In genomic region chr22:38314992-38315800, GRCh38 we compare ENCODE assay signal across 7 cellular contexts. TPM values are rescaled to one million over a fixed set of nuclear protein-coding genes. Genes with fewer than 3 reads are reported as not detected.
DNase-seq lines count a peak whose midpoint lies in the region; ATAC-seq and TF ChIP-seq lines count a peak whose summit lies in the region.

No MANE protein-coding gene starts in this region.

- peaks cover 74 to 82% of the 10 kb centered on the region in 2 experiments for H3K4me1 Mint-ChIP-seq in H9
- H3K4me1 Mint-ChIP-seq in naive thymus-derived CD4-positive, alpha-beta T cell: peaks cover 46 to 70% (median 61%) of the 10 kb centered on the region in 7 donors

- H3K4me1 ChIP-seq in H9 (ENCODE audit: insufficient read depth, low read length) (peaks cover 10% of the 10 kb centered on the region; the same call in 1 of the 2 replicates), duodenal mucosa (ENCODE audit: control insufficient read depth in 1 of 2, insufficient read depth in 2 of 2, low read length in 2 of 2) (peaks cover 53 to 60% of the 10 kb centered on the region in 2 donors)
- H3K4me1 ChIP-seq in naive thymus-derived CD4-positive, alpha-beta T cell (ENCODE audit: control insufficient read depth in 2 of 2, insufficient read depth in 2 of 2, low read length in 2 of 2): peaks cover 28 to 39% of the 10 kb centered on the region in 2 donors

- no peaks in the 10 kb centered on the region for H3K9me3 ChIP-seq in H9 (ENCODE audit: control insufficient read depth, low read depth, low read length)
- H3K9me3 ChIP-seq in duodenal mucosa (ENCODE audit: control insufficient read depth in 1 of 2, low read length in 2 of 2): no peaks in the 10 kb centered on the region
- no peaks in the 10 kb centered on the region for H3K9me3 ChIP-seq in naive thymus-derived CD4-positive, alpha-beta T cell (ENCODE audit: control insufficient read depth in 2 of 3, low read length in 3 of 3)

- no peak overlapping the region for H2BK12ac ChIP-seq in H9 (ENCODE audit: insufficient read length, low read depth, low read length)

- H3K36me3 ChIP-seq in duodenal mucosa (ENCODE audit: control insufficient read depth in 1 of 2, insufficient read depth in 2 of 2, low read length in 2 of 2): peaks cover 6 to 18% of the 10 kb centered on the region in 2 donors
- peaks cover 0 to 10% (median 0%) of the 10 kb centered on the region in 3 experiments for H3K36me3 ChIP-seq in naive thymus-derived CD4-positive, alpha-beta T cell (ENCODE audit: control insufficient read depth in 2 of 3, insufficient read depth in 3 of 3, low read length in 3 of 3)

- no peak overlapping the region for H2BK15ac ChIP-seq in H9 (ENCODE audit: low read depth, low read length)

- no peaks in the 10 kb centered on the region for H3K27me3 ChIP-seq in H9 (ENCODE audit: insufficient read depth, low read length)
- H3K27me3 ChIP-seq in duodenal mucosa (ENCODE audit: control insufficient read depth in 1 of 2, insufficient read depth in 2 of 2, low read length in 2 of 2): no peaks in the 10 kb centered on the region
- no peaks in the 10 kb centered on the region for H3K27me3 ChIP-seq in naive thymus-derived CD4-positive, alpha-beta T cell (ENCODE audit: control insufficient read depth in 2 of 2, insufficient read depth in 2 of 2, low read length in 2 of 2)

- H4K91ac ChIP-seq in H9 (ENCODE audit: insufficient read length, low read depth, low read length): no peak overlapping the region

- no peak for ATAC-seq in naive thymus-derived CD4-positive, alpha-beta T cell

- H3K79me2 ChIP-seq in H9 (ENCODE audit: insufficient read depth, low read length): peaks cover 60% of the 10 kb centered on the region; the same call in 1 of the 2 replicates

- H3K14ac ChIP-seq in H9 (ENCODE audit: insufficient read depth, low read length): peak overlapping the region; percentile 46; the same call in 1 of the 2 replicates

- H3K27me3 Mint-ChIP-seq in H9 (ENCODE audit: low read depth): no peaks in the 10 kb centered on the region
- H3K27me3 Mint-ChIP-seq in naive thymus-derived CD4-positive, alpha-beta T cell: no peaks in the 10 kb centered on the region

- TF ChIP-seq CTCF in H9 (conservative IDR thresholded peaks at IDR 0.05): no peak

- no peak overlapping the region for H3K23ac ChIP-seq in H9 (ENCODE audit: insufficient read length, low read depth, low read length)

- H3K4me3 Mint-ChIP-seq in H9: peak overlapping the region; percentile 93 to 97
- H3K4me3 Mint-ChIP-seq in naive thymus-derived CD4-positive, alpha-beta T cell: peak overlapping the region; percentile 83 to 92 (median 88)

- H3K23me2 ChIP-seq in H9 (ENCODE audit: insufficient read length, low read depth, low read length, poor library complexity, severe bottlenecking): peaks cover 13% of the 10 kb centered on the region

- H4K8ac ChIP-seq in H9 (replicated peaks; ENCODE audit: insufficient read length, low read depth, low read length): no peak overlapping the region

- no peak overlapping the region for H3K18ac ChIP-seq in H9 (ENCODE audit: insufficient read length, low read depth, low read length)

- peak overlapping the region; percentile 94 to 100 (median 95); a peak in 6 of 7 replicates for H3K27ac Mint-ChIP-seq in H9
- peak overlapping the region; percentile 87 to 97 (median 95) for H3K27ac Mint-ChIP-seq in naive thymus-derived CD4-positive, alpha-beta T cell

- H3K4ac ChIP-seq in H9 (ENCODE audit: low read depth, low read length): no peak overlapping the region

- H2BK20ac ChIP-seq in H9 (ENCODE audit: low read depth, low read length, poor library complexity, severe bottlenecking): no peak overlapping the region

- H3K79me1 ChIP-seq in H9 (ENCODE audit: insufficient read depth, low read depth, low read length, poor library complexity, severe bottlenecking): no peaks in the 10 kb centered on the region

- H2BK120ac ChIP-seq in H9 (ENCODE audit: low read depth, low read length, poor library complexity, severe bottlenecking): no peak overlapping the region

- intact Hi-C loops in naive thymus-derived CD4-positive, alpha-beta T cell (cut with micrococcal nuclease): loop anchor here (5.0 to 10.0 kb wide), 4 partner anchors 37 to 392 kb away; partner anchors contain the start of genes DDX17 (in 1 of the 2), GTPBP1 (in 1 of the 2) and MAFF (in 1 of the 2)

- H2BK5ac ChIP-seq in H9 (ENCODE audit: insufficient read length, low read length): no peak overlapping the region

- H3K56ac ChIP-seq in H9 (ENCODE audit: insufficient read length, low read depth, low read length): no peak overlapping the region

- H3K4me2 ChIP-seq in H9 (ENCODE audit: insufficient read depth, insufficient read length, low read length): peak overlapping the region; percentile 85

- H3K27ac ChIP-seq in H9 (ENCODE audit: insufficient read length, low read depth, low read length) (no peak overlapping the region), duodenal mucosa (ENCODE audit: low read depth, low read length) (peak overlapping the region; percentile 91)
- H3K27ac ChIP-seq in naive thymus-derived CD4-positive, alpha-beta T cell (ENCODE audit: low read depth, low read length): peak overlapping the region; percentile 91

- no CpG with 5 or more reads among the region's 19 CpGs for WGBS in H9 (ENCODE audit: extremely low coverage, insufficient read length, low lambda C conversion rate)

- no peak overlapping the region for H2AFZ ChIP-seq in H9 (ENCODE audit: low read length)

- no peak overlapping the region for H3T11ph ChIP-seq in H9 (ENCODE audit: low read length)

- POLR2A ChIA-PET in naive thymus-derived CD4-positive, alpha-beta T cell (lab: Charles Lee): interaction anchor here (0.8 to 0.9 kb wide), 2 partner anchors 10 to 49 kb away, joined by 3 to 4 read pairs; no protein-coding TSS in a partner anchor

- CTCF ChIA-PET in naive thymus-derived CD4-positive, alpha-beta T cell (lab: Charles Lee): interaction anchor here (1.0 to 1.4 kb wide), 2 partner anchors 9 to 16 kb away, joined by 3 to 4 read pairs; no protein-coding TSS in a partner anchor

- no peak overlapping the region for H4K5ac ChIP-seq in H9 (ENCODE audit: insufficient read length, low read depth, low read length)

- H3K4me3 ChIP-seq in duodenal mucosa (ENCODE audit: low read depth in 1 of 2, low read length in 2 of 2): peak overlapping the region; percentile 59 to 65
- peak overlapping the region; percentile 62 for H3K4me3 ChIP-seq in naive thymus-derived CD4-positive, alpha-beta T cell (ENCODE audit: low read length)

- DNase-seq in H9 (no peak), hippocampal formation (lab: John Stamatoyannopoulos, UW) (no peak), activated gamma-delta T cell (lab: John Stamatoyannopoulos, UW) (no peak)
- DNase-seq in naive thymus-derived CD4-positive, alpha-beta T cell: peak in 6 of 9 donors; percentile 12 to 44 (median 25)
- DNase-seq in NK-92 treated with Interleukin-12 subunit alpha and Interleukin-12 subunit beta, amount 100 ng/mL, for 24 hours (lab: John Stamatoyannopoulos, UW): no peak

- H4K20me1 ChIP-seq in H9 (ENCODE audit: control insufficient read depth, insufficient read depth, insufficient read length): peaks cover 2% of the 10 kb centered on the region

- H3K9me3 Mint-ChIP-seq in H9: no peaks in the 10 kb centered on the region; a peak in 1 of 5 replicates
- H3K9me3 Mint-ChIP-seq in naive thymus-derived CD4-positive, alpha-beta T cell: peaks cover 0 to 5% (median 0%) of the 10 kb centered on the region in 11 donors

- no peak overlapping the region for H2AK5ac ChIP-seq in H9 (ENCODE audit: insufficient read length, low read length)

- H3K9ac ChIP-seq in H9 (ENCODE audit: extremely low read depth, insufficient read length, low read length) (peak overlapping the region; percentile 97), duodenal mucosa (ENCODE audit: low read depth in 1 of 2, low read length in 2 of 2) (peak overlapping the region; percentile 58 to 86)

- peaks cover 21 to 56% (median 39%) of the 10 kb centered on the region in 3 experiments; a peak in 6 of 7 replicates for H3K36me3 Mint-ChIP-seq in H9 (ENCODE audit: insufficient read depth in 1 of 3, low read depth in 3 of 3)
- H3K36me3 Mint-ChIP-seq in naive thymus-derived CD4-positive, alpha-beta T cell: peaks cover 0 to 3% (median 0%) of the 10 kb centered on the region in 5 donors

TF ChIP-seq in PFSK-1, 5 proteins besides CTCF, POLR2A, EP300 and RAD21:
- TF ChIP-seq SIN3A (IDR thresholded peaks at IDR 0.05; ENCODE audit: borderline replicate concordance, insufficient read depth, low read length): no peak; the same call in 1 of the 2 replicates
- peak; percentile 68 for TF ChIP-seq FOXP2 (optimal IDR thresholded peaks at IDR 0.05; ENCODE audit: borderline replicate concordance, extremely low read depth, extremely low read length, insufficient read depth)

RNA-seq across cellular contexts. Expression of gene CSNK1E, which starts 2.0 kb away (rescaled TPM):
- 230 and 236 TPM in 2 replicates for total RNA-seq in H9 (2021)
- polyA plus RNA-seq in PFSK-1 (2012; ENCODE audit: insufficient read length, low read depth): 238 TPM
- total RNA-seq in naive thymus-derived CD4-positive, alpha-beta T cell: 100 to 1,000 TPM in 2 of 5 experiments, 10 to 100 TPM in 3; 71.6 to 143 (median 91.9) TPM
- 1 to 10 TPM; 5.6 to 8.1 TPM for polyA plus RNA-seq in naive thymus-derived CD4-positive, alpha-beta T cell

RNA-seq across cellular contexts. Expression of gene TMEM184B, which starts 42.4 kb away (rescaled TPM):
- 51.7 and 58.5 TPM in 2 replicates for total RNA-seq in H9 (2021)
- 70.6 TPM for polyA plus RNA-seq in PFSK-1 (2012; ENCODE audit: insufficient read length, low read depth)
- 10 to 100 TPM; 26.9 to 41.3 (median 35.0) TPM for total RNA-seq in naive thymus-derived CD4-positive, alpha-beta T cell
- polyA plus RNA-seq in naive thymus-derived CD4-positive, alpha-beta T cell: 10 to 100 TPM in 1 of 2 donors, 1 to 10 TPM in 1; 9.0 to 19.5 TPM

Comparison
In these comparisons a context has a peak if more than half of its experiments do, and no peak if none do; other contexts are left out.
1. DNase-seq: peak in naive thymus-derived CD4-positive, alpha-beta T cell (6 of 9); none in H9 (single experiment), hippocampal formation (0 of 2), activated gamma-delta T cell (single experiment) and NK-92 treated with Interleukin-12 subunit alpha and Interleukin-12 subunit beta, amount 100 ng/mL, for 24 hours (single experiment).